ENCODE assay signal across 8 cellular contexts in genomic region chr6:7468382-7469081, GRCh38.
DNase-seq lines count a peak whose midpoint lies in the region; ATAC-seq, FAIRE-seq and TF ChIP-seq lines count a peak whose summit lies in the region.

No MANE protein-coding gene starts in this region.

- no peaks in the 10 kb centered on the region for H3K9me1 ChIP-seq in keratinocyte (ENCODE audit: control insufficient read depth, extremely low read depth, insufficient read depth, low read length)

- no peaks in the 10 kb centered on the region for H4K20me1 ChIP-seq in keratinocyte (ENCODE audit: control insufficient read depth, extremely low read depth, insufficient read depth, low read length)

- H3K9me3 ChIP-seq in keratinocyte (ENCODE audit: control insufficient read depth, low read depth, low read length) = no peaks in the 10 kb centered on the region

- dilution Hi-C loops in keratinocyte (cut with MboI; ENCODE audit: extremely low pct_ligation_motif_present, low sequenced_read_pairs) = no loop called here

- ATAC-seq in activated naive CD8-positive, alpha-beta T cell treated with anti-CD3 and anti-CD28 coated beads, Interleukin-2, amount 50 U/mL, for 24 hours = peak; percentile 61
- no peak for ATAC-seq in HG02623 (IDR thresholded peaks at IDR 0.05; ENCODE audit: unreplicated experiment)

- H3K4me3 Mint-ChIP-seq in activated naive CD8-positive, alpha-beta T cell treated with anti-CD3 and anti-CD28 coated beads, Interleukin-2, amount 50 U/mL, for 24 hours = no peak overlapping the region

- peaks cover 9% of the 10 kb centered on the region for H3K27me3 Mint-ChIP-seq in activated naive CD8-positive, alpha-beta T cell treated with anti-CD3 and anti-CD28 coated beads, Interleukin-2, amount 50 U/mL, for 24 hours

- FAIRE-seq in keratinocyte (lab: Jason Lieb, UNC) = peak; percentile 75
- FAIRE-seq in urothelium cell line (lab: Jason Lieb, UNC) = no peak

- H3K4me1 ChIP-seq in keratinocyte (ENCODE audit: control insufficient read depth, extremely low read depth, insufficient read depth, low read length) = peaks cover 21% of the 10 kb centered on the region

- H3K4me3 ChIP-seq in keratinocyte (ENCODE audit: control insufficient read depth in 2 of 3, extremely low read depth in 1 of 3, insufficient read depth in 2 of 3, low read depth in 1 of 3, low read length in 3 of 3) = peak overlapping the region in 2 of 3 experiments; percentile 22 to 62

- no peaks in the 10 kb centered on the region for H3K36me3 ChIP-seq in keratinocyte (ENCODE audit: control insufficient read depth in 2 of 2, extremely low read depth in 1 of 2, insufficient read depth in 2 of 2, low read length in 2 of 2)

- H3K36me3 Mint-ChIP-seq in activated naive CD8-positive, alpha-beta T cell treated with anti-CD3 and anti-CD28 coated beads, Interleukin-2, amount 50 U/mL, for 24 hours (ENCODE audit: low read depth) = no peaks in the 10 kb centered on the region

- H3K4me1 Mint-ChIP-seq in activated naive CD8-positive, alpha-beta T cell treated with anti-CD3 and anti-CD28 coated beads, Interleukin-2, amount 50 U/mL, for 24 hours = peaks cover 8% of the 10 kb centered on the region

- peak; percentile 18 for DNase-seq in stimulated activated CD4-positive, alpha-beta T cell treated with anti-CD3 and anti-CD28 coated beads, Interleukin-4, amount 100 ng/mL, for 1 hour
- no peak for DNase-seq in stimulated activated CD4-positive, alpha-beta T cell treated with anti-CD3 and anti-CD28 coated beads, Interleukin-2, amount 100 ng/mL, for 48 hours
- DNase-seq in activated naive CD8-positive, alpha-beta T cell treated with anti-CD3 and anti-CD28 coated beads, Interleukin-2, amount 50 U/mL, for 24 hours = peak; percentile 6
- DNase-seq in keratinocyte (ENCODE audit: low read depth, low spot score) = no peak
- DNase-seq in urothelium cell line (ENCODE audit: low spot score) = peak; percentile 74
- DNase-seq in ecto neural progenitor cell (ENCODE audit: low spot score) = no peak
- no peak for DNase-seq in cerebellar nuclear complex (lab: John Stamatoyannopoulos, UW)

- no peak for TF ChIP-seq CTCF in keratinocyte (optimal IDR thresholded peaks at IDR 0.05 in 1 of 3, IDR thresholded peaks at IDR 0.05 in 1 of 3, conservative IDR thresholded peaks at IDR 0.05 in 1 of 3; ENCODE audit: extremely low read depth in 1 of 3, insufficient read depth in 2 of 3, low read length in 3 of 3)

- peak overlapping the region; percentile 91 for H2AFZ ChIP-seq in keratinocyte (ENCODE audit: control insufficient read depth, low read length)

- no peaks in the 10 kb centered on the region for H3K9me3 Mint-ChIP-seq in activated naive CD8-positive, alpha-beta T cell treated with anti-CD3 and anti-CD28 coated beads, Interleukin-2, amount 50 U/mL, for 24 hours

- peak overlapping the region; percentile 85 for H3K4me2 ChIP-seq in keratinocyte (ENCODE audit: control insufficient read depth, extremely low read depth, insufficient read depth, low read depth, low read length)

- H3K27ac ChIP-seq in keratinocyte (ENCODE audit: control insufficient read depth, insufficient read depth, low read length) = peak overlapping the region; percentile 74

- no peaks in the 10 kb centered on the region for H3K27me3 ChIP-seq in keratinocyte (ENCODE audit: control insufficient read depth, extremely low read depth, insufficient read depth, low read length)

- peak overlapping the region; percentile 58 for H3K9ac ChIP-seq in keratinocyte (ENCODE audit: control insufficient read depth, extremely low read depth, insufficient read depth, low read length)

- H3K79me2 ChIP-seq in keratinocyte (ENCODE audit: control insufficient read depth, insufficient read depth, low read length) = no peaks in the 10 kb centered on the region

- H3K27ac Mint-ChIP-seq in activated naive CD8-positive, alpha-beta T cell treated with anti-CD3 and anti-CD28 coated beads, Interleukin-2, amount 50 U/mL, for 24 hours = no peak overlapping the region

Comparison
In these comparisons a context has a peak if more than half of its experiments do, and no peak if none do; other contexts are left out.
1. DNase-seq: peak in stimulated activated CD4-positive, alpha-beta T cell treated with anti-CD3 and anti-CD28 coated beads, Interleukin-4, amount 100 ng/mL, for 1 hour (single experiment), activated naive CD8-positive, alpha-beta T cell treated with anti-CD3 and anti-CD28 coated beads, Interleukin-2, amount 50 U/mL, for 24 hours (single experiment) and urothelium cell line (single experiment); none in stimulated activated CD4-positive, alpha-beta T cell treated with anti-CD3 and anti-CD28 coated beads, Interleukin-2, amount 100 ng/mL, for 48 hours (0 of 2), keratinocyte (single experiment), ecto neural progenitor cell (single experiment) and cerebellar nuclear complex (0 of 2).